25 cellular contexts compared by ENCODE assay signal in the genomic region with DNA sequence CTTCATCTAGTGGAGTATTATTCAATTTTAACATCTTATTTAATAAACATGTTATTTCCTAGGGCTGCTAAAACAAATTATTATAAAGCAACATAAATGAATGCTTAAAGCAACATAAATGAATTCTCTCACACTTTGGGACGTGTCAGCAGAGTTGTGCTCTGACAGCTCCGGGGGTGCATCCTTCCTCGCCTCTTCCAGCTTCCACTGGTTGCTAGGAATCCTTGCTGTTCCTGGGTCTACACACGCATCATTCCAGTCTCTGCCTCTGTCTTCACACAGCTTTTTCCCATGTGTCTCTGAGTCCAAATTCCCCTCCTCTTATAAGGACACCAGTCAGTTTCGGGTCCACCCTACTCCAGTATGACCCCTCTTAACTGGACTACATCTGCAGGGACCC.
"Had no signal": no experiment of that assay in that cellular context is flagged by ENCODE, and none has a peak within 500 bp of the region (broad histone marks: within the 10 kb centered on the region; RNA-seq: fewer than 3 reads in every experiment).

No MANE protein-coding gene starts in this region.

- H3K9me3 Mint-ChIP-seq: naive thymus-derived CD4-positive, alpha-beta T cell had no signal

- H3K27ac ChIP-seq: coronary artery, dorsolateral prefrontal cortex, epithelial cell of prostate, esophagus squamous epithelium, gastrocnemius medialis, heart left ventricle, left lung, lower lobe of right lung had no signal

- H3K4me1 ChIP-seq: esophagus squamous epithelium, gastrocnemius medialis, left lung, lower lobe of right lung had no signal

- FAIRE-seq: colon, islet of Langerhans, keratinocyte had no signal

- H3K27me3 ChIP-seq: dorsolateral prefrontal cortex, esophagus squamous epithelium, gastrocnemius medialis, heart left ventricle, left lung had no signal

- H3K36me3 Mint-ChIP-seq: naive thymus-derived CD4-positive, alpha-beta T cell had no signal

- DNase-seq: dermis blood vessel endothelial cell; dorsolateral prefrontal cortex; effector CD4-positive, alpha-beta T cell; effector memory CD4-positive, alpha-beta T cell; erythroblast; esophagus squamous epithelium; foreskin fibroblast; foreskin melanocyte; gastrocnemius medialis; glutamatergic neuron; heart left ventricle; hippocampal formation; left cardiac atrium; left lung; left ventricle myocardium superior; lower lobe of right lung; mesenchymal stem cell; midbrain; naive thymus-derived CD4-positive, alpha-beta T cell had no signal

- H3K36me3 ChIP-seq: esophagus squamous epithelium, gastrocnemius medialis, heart left ventricle, left lung, lower lobe of right lung had no signal

- H3K4me1 Mint-ChIP-seq: naive thymus-derived CD4-positive, alpha-beta T cell had no signal

- ATAC-seq: esophagus mucosa; gastrocnemius medialis; heart left ventricle; left cardiac atrium; left lung; left ventricle myocardium superior; lower lobe of right lung; naive thymus-derived CD4-positive, alpha-beta T cell had no signal

- H3K4me3 ChIP-seq: coronary artery, dorsolateral prefrontal cortex, esophagus squamous epithelium, gastrocnemius medialis, heart left ventricle, left lung, lower lobe of right lung had no signal

- H3K9me3 ChIP-seq: esophagus squamous epithelium, gastrocnemius medialis, heart left ventricle, left lung, lower lobe of right lung had no signal

- H3K4me3 Mint-ChIP-seq: naive thymus-derived CD4-positive, alpha-beta T cell had no signal
